Comparison of ENCODE assay signal across 9 cellular contexts in genomic region chr11:44726278-44727113, GRCh38. TPM values are rescaled to one million over a fixed set of nuclear protein-coding genes. Genes with fewer than 3 reads are reported as not detected.
DNase-seq lines count a peak whose midpoint lies in the region; ATAC-seq and TF ChIP-seq lines count a peak whose summit lies in the region.
"Had no signal": no experiment of that assay in that cellular context is flagged by ENCODE, and none has a peak within 500 bp of the region (broad histone marks: within the 10 kb centered on the region; RNA-seq: fewer than 3 reads in every experiment).

Gene TSPAN18, plus strand, starts transcription at chr11:44726962. Its CDS starts 179,455 bp downstream, at chr11:44906417.

- CTCF ChIA-PET in CD4-positive, alpha-beta memory T cell (lab: Charles Lee; ENCODE audit: partially characterized antibody), result interaction anchor here (0.6 to 3.6 kb wide), 10 partner anchors 9 to 185 kb away, joined by 3 to 14 read pairs (median 4); no protein-coding TSS in a partner anchor
- CTCF ChIA-PET in activated CD8-positive, alpha-beta memory T cell treated with anti-CD3 and anti-CD28 coated beads, Interleukin-2, amount 10 ng/mL, durations not matched to agents 7 days and 5 days (lab: Charles Lee), result interaction anchor here (0.7 to 1.7 kb wide), 5 partner anchors 49 to 184 kb away, joined by 3 to 12 read pairs (median 3); no protein-coding TSS in a partner anchor

- peak; percentile 33 to 73 (median 46) for DNase-seq in CD4-positive, alpha-beta memory T cell
- DNase-seq in activated CD8-positive, alpha-beta memory T cell treated with anti-CD3 and anti-CD28 coated beads, Interleukin-2, amount 10 ng/mL, durations not matched to agents 7 days and 5 days, result no peak
- DNase-seq in esophagus squamous epithelium (lab: John Stamatoyannopoulos, UW) (no peak), nephron progenitor cell (peak; percentile 63), NCI-H146 treated with DMSO at 0.1 percent for 48 hours (lab: John Stamatoyannopoulos, UW; ENCODE audit: unreplicated experiment) (no peak), HCEC 1CT (no peak)

- peaks cover 0 to 13% of the 10 kb centered on the region in 2 donors for H3K36me3 Mint-ChIP-seq in CD4-positive, alpha-beta memory T cell
- no peaks in the 10 kb centered on the region for H3K36me3 Mint-ChIP-seq in activated CD8-positive, alpha-beta memory T cell treated with anti-CD3 and anti-CD28 coated beads, Interleukin-2, amount 10 ng/mL, durations not matched to agents 7 days and 5 days
- H3K36me3 Mint-ChIP-seq in nephron progenitor cell (ENCODE audit: low read depth), result no peaks in the 10 kb centered on the region

- H3K27ac ChIP-seq in CD4-positive, alpha-beta memory T cell (ENCODE audit: low read depth, low read length), result peak within 1 kb of the TSS; percentile 66
- peak within 1 kb of the TSS; percentile 58 to 86 (median 81) for H3K27ac ChIP-seq in esophagus squamous epithelium

- intact Hi-C loops in CD4-positive, alpha-beta memory T cell (cut with micrococcal nuclease), result loop anchor here (2.0 to 5.0 kb wide), 2 partner anchors 106 to 159 kb away; partner anchors contain the start of gene CD82
- intact Hi-C loops in esophagus squamous epithelium (cut with DNase I), result loop anchor here (5.0 to 10.0 kb wide), 3 partner anchors 102 to 186 kb away; no protein-coding TSS in a partner anchor

- peak within 1 kb of the TSS; percentile 91 to 96 (median 94) for H3K27ac Mint-ChIP-seq in CD4-positive, alpha-beta memory T cell
- no peak within 1 kb of the TSS for H3K27ac Mint-ChIP-seq in activated CD8-positive, alpha-beta memory T cell treated with anti-CD3 and anti-CD28 coated beads, Interleukin-2, amount 10 ng/mL, durations not matched to agents 7 days and 5 days
- H3K27ac Mint-ChIP-seq in nephron progenitor cell, result peak within 1 kb of the TSS; percentile 95

- H3K4me1 Mint-ChIP-seq in CD4-positive, alpha-beta memory T cell, result peaks cover 35 to 55% (median 47%) of the 10 kb centered on the region in 4 donors
- peaks cover 31% of the 10 kb centered on the region for H3K4me1 Mint-ChIP-seq in activated CD8-positive, alpha-beta memory T cell treated with anti-CD3 and anti-CD28 coated beads, Interleukin-2, amount 10 ng/mL, durations not matched to agents 7 days and 5 days
- peaks cover 59% of the 10 kb centered on the region for H3K4me1 Mint-ChIP-seq in nephron progenitor cell

- peaks cover 46% of the 10 kb centered on the region for H3K4me1 ChIP-seq in CD4-positive, alpha-beta memory T cell (ENCODE audit: insufficient read depth, low read length)
- H3K4me1 ChIP-seq in esophagus squamous epithelium, result peaks cover 11 to 60% (median 30%) of the 10 kb centered on the region in 3 donors

- TF ChIP-seq CTCF in esophagus squamous epithelium (IDR thresholded peaks at IDR 0.05), result no peak
- no peak for TF ChIP-seq CTCF in nephron progenitor cell (IDR thresholded peaks at IDR 0.05)

- no peak for TF ChIP-seq POLR2A in esophagus squamous epithelium (IDR thresholded peaks at IDR 0.05)

- no peaks in the 10 kb centered on the region for H3K36me3 ChIP-seq in CD4-positive, alpha-beta memory T cell (ENCODE audit: insufficient read depth, low read length)
- H3K36me3 ChIP-seq in esophagus squamous epithelium, result no peaks in the 10 kb centered on the region

- H3K9me3 Mint-ChIP-seq in CD4-positive, alpha-beta memory T cell, result peaks cover 0 to 2% (median 0%) of the 10 kb centered on the region in 8 donors
- H3K9me3 Mint-ChIP-seq in activated CD8-positive, alpha-beta memory T cell treated with anti-CD3 and anti-CD28 coated beads, Interleukin-2, amount 10 ng/mL, durations not matched to agents 7 days and 5 days (ENCODE audit: low read depth), result no peaks in the 10 kb centered on the region
- H3K9me3 Mint-ChIP-seq in nephron progenitor cell, result no peaks in the 10 kb centered on the region

- POLR2A ChIA-PET in CD4-positive, alpha-beta memory T cell (lab: Charles Lee; ENCODE audit: partially characterized antibody), result interaction anchor here (0.9 to 2.1 kb wide), 8 partner anchors 10 to 158 kb away, joined by 3 to 15 read pairs (median 3); no protein-coding TSS in a partner anchor

- peak within 1 kb of the TSS; percentile 86 to 96 (median 93) for H3K4me3 Mint-ChIP-seq in CD4-positive, alpha-beta memory T cell
- H3K4me3 Mint-ChIP-seq in activated CD8-positive, alpha-beta memory T cell treated with anti-CD3 and anti-CD28 coated beads, Interleukin-2, amount 10 ng/mL, durations not matched to agents 7 days and 5 days, result peak within 1 kb of the TSS; percentile 71
- peak within 1 kb of the TSS; percentile 88 for H3K4me3 Mint-ChIP-seq in nephron progenitor cell

- no peaks in the 10 kb centered on the region for H3K9me3 ChIP-seq in CD4-positive, alpha-beta memory T cell (ENCODE audit: control insufficient read depth in 1 of 2, low read length in 2 of 2)
- H3K9me3 ChIP-seq in esophagus squamous epithelium, result no peaks in the 10 kb centered on the region

- no peaks in the 10 kb centered on the region for H3K27me3 ChIP-seq in CD4-positive, alpha-beta memory T cell (ENCODE audit: insufficient read depth, low read length)
- peaks cover 0 to 54% (median 0%) of the 10 kb centered on the region in 4 donors for H3K27me3 ChIP-seq in esophagus squamous epithelium

- 0 to 4% methylated on average over 7 of the region's 67 CpGs for WGBS in esophagus squamous epithelium, 2 donors

- peak within 1 kb of the TSS; percentile 17 to 74 for H3K4me3 ChIP-seq in CD4-positive, alpha-beta memory T cell (ENCODE audit: low read length in 2 of 2)
- H3K4me3 ChIP-seq in esophagus squamous epithelium, result peak within 1 kb of the TSS; percentile 35 to 79 (median 56)

- H3K27me3 Mint-ChIP-seq in CD4-positive, alpha-beta memory T cell, result no peaks in the 10 kb centered on the region
- H3K27me3 Mint-ChIP-seq in activated CD8-positive, alpha-beta memory T cell treated with anti-CD3 and anti-CD28 coated beads, Interleukin-2, amount 10 ng/mL, durations not matched to agents 7 days and 5 days, result peaks cover 49% of the 10 kb centered on the region
- peaks cover 4% of the 10 kb centered on the region for H3K27me3 Mint-ChIP-seq in nephron progenitor cell (ENCODE audit: low read depth, poor library complexity)

- ATAC-seq in GM19467 (IDR thresholded peaks at IDR 0.05; ENCODE audit: unreplicated experiment) (peak; percentile 53), HG03575 (IDR thresholded peaks at IDR 0.05; ENCODE audit: extremely low read depth, insufficient number of reproducible peaks, low FRiP score, unreplicated experiment) (peak; percentile 76)
- peak; percentile 54 for ATAC-seq in activated CD8-positive, alpha-beta memory T cell treated with anti-CD3 and anti-CD28 coated beads, Interleukin-2, amount 10 ng/mL, durations not matched to agents 7 days and 5 days

RNA-seq across cellular contexts. Expression of gene TSPAN18, which starts in this region (rescaled TPM):
- total RNA-seq in CD4-positive, alpha-beta memory T cell, result 10 to 100 TPM; 17.1 to 19.3 TPM
- 10 to 100 TPM in 1 of 2 donors, 1 to 10 TPM in 1; 7.3 to 48.6 TPM for polyA plus RNA-seq in CD4-positive, alpha-beta memory T cell
- total RNA-seq in activated CD8-positive, alpha-beta memory T cell treated with anti-CD3 and anti-CD28 coated beads, Interleukin-2, amount 10 ng/mL, durations not matched to agents 7 days and 5 days, result 1 to 10 TPM; 3.8 to 6.1 TPM
- total RNA-seq in esophagus squamous epithelium, result 1 to 10 TPM in 3 of 4 donors, under 1 TPM in 1; 0.80 to 4.4 (median 2.0) TPM
- total RNA-seq: HT1080 had no signal

Comparison
In these comparisons a context has a peak if more than half of its experiments do, and no peak if none do; other contexts are left out.
1. DNase-seq: peak in CD4-positive, alpha-beta memory T cell (5 of 5) and nephron progenitor cell (single experiment); none in activated CD8-positive, alpha-beta memory T cell treated with anti-CD3 and anti-CD28 coated beads, Interleukin-2, amount 10 ng/mL, durations not matched to agents 7 days and 5 days (single experiment), esophagus squamous epithelium (single experiment), NCI-H146 treated with DMSO at 0.1 percent for 48 hours (single experiment) and HCEC 1CT (single experiment).
2. Peak in every context shown above with its lines, with median percentiles within 50 percentile points of each other: H3K4me3 Mint-ChIP-seq and ATAC-seq.